Comparison of ENCODE assay signal across 14 cellular contexts in the genomic region with DNA sequence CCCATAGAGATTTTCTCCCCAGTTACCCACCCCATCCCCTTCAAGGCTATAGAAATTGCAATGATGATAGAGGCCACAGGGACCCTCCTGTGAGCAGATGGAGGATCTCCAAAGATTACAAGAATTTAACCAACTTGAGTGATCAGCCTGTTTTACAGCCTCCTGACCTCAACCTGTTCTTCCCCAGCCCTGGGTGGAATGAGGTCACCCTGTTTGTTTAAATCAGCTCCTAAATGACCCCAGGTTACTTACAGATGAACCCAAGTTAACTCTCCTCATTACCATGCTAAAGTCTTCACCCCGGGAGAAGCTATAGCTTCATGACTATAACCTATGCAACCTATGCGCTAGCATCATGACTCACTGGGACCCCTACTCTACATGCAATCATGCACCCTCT. TPM values are rescaled to one million over a fixed set of nuclear protein-coding genes. Genes with fewer than 3 reads are reported as not detected.
DNase-seq lines count a peak whose midpoint lies in the region; ATAC-seq and TF ChIP-seq lines count a peak whose summit lies in the region.
"Had no signal": no experiment of that assay in that cellular context is flagged by ENCODE, and none has a peak within 500 bp of the region (broad histone marks: within the 10 kb centered on the region; RNA-seq: fewer than 3 reads in every experiment).

No MANE protein-coding gene starts in this region.

- H3K4me1 ChIP-seq in KMS-11 (ENCODE audit: low read depth, poor library complexity, severe bottlenecking) (peaks cover 13% of the 10 kb centered on the region), H9 (ENCODE audit: insufficient read depth, low read length) (no peaks in the 10 kb centered on the region; the same call in 1 of the 2 replicates)
- H3K4me1 ChIP-seq: prostate gland had no signal

- no peak overlapping the region for H2BK15ac ChIP-seq in H9 (ENCODE audit: low read depth, low read length)

- H3K4ac ChIP-seq in H9 (ENCODE audit: low read depth, low read length) = no peak overlapping the region

- no peak overlapping the region for H2BK5ac ChIP-seq in H9 (ENCODE audit: insufficient read length, low read length)

- TF ChIP-seq CTCF in KMS-11 (conservative IDR thresholded peaks at IDR 0.05; ENCODE audit: low read depth, low read length) (no peak), progenitor cell of endocrine pancreas (IDR thresholded peaks at IDR 0.05; ENCODE audit: unreplicated experiment) (no peak), H9 (conservative IDR thresholded peaks at IDR 0.05) (no peak)

- H3K56ac ChIP-seq in H9 (ENCODE audit: insufficient read length, low read depth, low read length) = no peak overlapping the region

- H3K9me3 Mint-ChIP-seq in activated T-cell treated with anti-CD3 and anti-CD28 coated beads, Interleukin-2, amount 50 U/mL, for 4 hours = no peaks in the 10 kb centered on the region
- no peaks in the 10 kb centered on the region for H3K9me3 Mint-ChIP-seq in activated naive CD8-positive, alpha-beta T cell (ENCODE audit: low read depth)
- H3K9me3 Mint-ChIP-seq in progenitor cell of endocrine pancreas (ENCODE audit: low read depth) = no peaks in the 10 kb centered on the region
- H3K9me3 Mint-ChIP-seq in H9 = no peaks in the 10 kb centered on the region

- no peak overlapping the region for H3K18ac ChIP-seq in H9 (ENCODE audit: insufficient read length, low read depth, low read length)

- H2AK5ac ChIP-seq in H9 (ENCODE audit: insufficient read length, low read length) = no peak overlapping the region

- peaks cover 15% of the 10 kb centered on the region; the same call in 1 of the 2 replicates for H3K79me2 ChIP-seq in KMS-11 (ENCODE audit: insufficient read depth, low read depth)
- H3K79me2 ChIP-seq in H9 (ENCODE audit: insufficient read depth, low read length) = no peaks in the 10 kb centered on the region

- H3K27ac Mint-ChIP-seq in activated naive CD8-positive, alpha-beta T cell = peak overlapping the region; percentile 69
- H3K27ac Mint-ChIP-seq in progenitor cell of endocrine pancreas = peak overlapping the region; percentile 88
- H3K27ac Mint-ChIP-seq in H9 = no peak overlapping the region

- no CpG with 5 or more reads among the region's 2 CpGs for WGBS in H9 (ENCODE audit: extremely low coverage, insufficient read length, low lambda C conversion rate)

- H3K4me2 ChIP-seq in KMS-11 (peak overlapping the region; percentile 59; the same call in 1 of the 2 replicates), H9 (ENCODE audit: insufficient read depth, insufficient read length, low read length) (no peak overlapping the region)

- no peak overlapping the region for H3K4me3 ChIP-seq in KMS-11 (IDR thresholded peaks at IDR 0.05; ENCODE audit: insufficient read depth, low read depth, low read length)
- H3K4me3 ChIP-seq: prostate gland had no signal

- H2AFZ ChIP-seq in KMS-11 (ENCODE audit: low read depth) (no peak overlapping the region), H9 (ENCODE audit: low read length) (no peak overlapping the region)

- no peak overlapping the region for H3K14ac ChIP-seq in H9 (ENCODE audit: insufficient read depth, low read length)

- ATAC-seq in activated T-cell treated with anti-CD3 and anti-CD28 coated beads, Interleukin-2, amount 50 U/mL, for 4 hours = no peak
- ATAC-seq in GM18867 (IDR thresholded peaks at IDR 0.05; ENCODE audit: unreplicated experiment) = no peak

- no peaks in the 10 kb centered on the region for H3K27me3 Mint-ChIP-seq in activated T-cell treated with anti-CD3 and anti-CD28 coated beads, Interleukin-2, amount 50 U/mL, for 4 hours (ENCODE audit: low read depth)
- no peaks in the 10 kb centered on the region for H3K27me3 Mint-ChIP-seq in activated naive CD8-positive, alpha-beta T cell
- H3K27me3 Mint-ChIP-seq in progenitor cell of endocrine pancreas (no peaks in the 10 kb centered on the region), H9 (ENCODE audit: low read depth) (no peaks in the 10 kb centered on the region)

- DNase-seq in activated T-cell treated with anti-CD3 and anti-CD28 coated beads, Interleukin-2, amount 50 U/mL, for 4 hours = no peak
- no peak for DNase-seq in activated T-cell treated with anti-CD3 and anti-CD28 coated beads, Interleukin-2, amount 50 U/mL, for 48 hours
- DNase-seq in progenitor cell of endocrine pancreas (ENCODE audit: low spot score, unreplicated experiment) (no peak), H9 (no peak), AG20443 (ENCODE audit: low spot score) (no peak)
- DNase-seq: kidney, NCI-H1092, NCI-H345, testis had no signal

- H4K91ac ChIP-seq in H9 (ENCODE audit: insufficient read length, low read depth, low read length) = no peak overlapping the region

- H3T11ph ChIP-seq in H9 (ENCODE audit: low read length) = no peak overlapping the region

- no peak overlapping the region for H2BK120ac ChIP-seq in H9 (ENCODE audit: low read depth, low read length, poor library complexity, severe bottlenecking)

- H3K4me1 Mint-ChIP-seq in activated T-cell treated with anti-CD3 and anti-CD28 coated beads, Interleukin-2, amount 50 U/mL, for 4 hours (ENCODE audit: low read depth) = peaks cover 20% of the 10 kb centered on the region
- peaks cover 15% of the 10 kb centered on the region for H3K4me1 Mint-ChIP-seq in activated naive CD8-positive, alpha-beta T cell (ENCODE audit: low read depth)
- peaks cover 14% of the 10 kb centered on the region for H3K4me1 Mint-ChIP-seq in progenitor cell of endocrine pancreas (ENCODE audit: low read depth)
- H3K4me1 Mint-ChIP-seq in H9 = peaks cover 23 to 30% of the 10 kb centered on the region in 2 experiments

- H4K20me1 ChIP-seq in KMS-11 (ENCODE audit: insufficient read depth) (no peaks in the 10 kb centered on the region), H9 (ENCODE audit: control insufficient read depth, insufficient read depth, insufficient read length) (no peaks in the 10 kb centered on the region)

- H3K79me1 ChIP-seq in H9 (ENCODE audit: insufficient read depth, low read depth, low read length, poor library complexity, severe bottlenecking) = no peaks in the 10 kb centered on the region

- no peak overlapping the region for H2BK12ac ChIP-seq in H9 (ENCODE audit: insufficient read length, low read depth, low read length)

- no peak overlapping the region for H2BK20ac ChIP-seq in H9 (ENCODE audit: low read depth, low read length, poor library complexity, severe bottlenecking)

- H3K9ac ChIP-seq in KMS-11 = no peak overlapping the region
- no peak overlapping the region for H3K9ac ChIP-seq in H9 (ENCODE audit: extremely low read depth, insufficient read length, low read length)

- no peaks in the 10 kb centered on the region for H3K9me3 ChIP-seq in H9 (ENCODE audit: control insufficient read depth, low read depth, low read length)
- H3K9me3 ChIP-seq: prostate gland, testis had no signal

- H3K4me3 Mint-ChIP-seq in activated T-cell treated with anti-CD3 and anti-CD28 coated beads, Interleukin-2, amount 50 U/mL, for 4 hours = peak overlapping the region; percentile 86
- H3K4me3 Mint-ChIP-seq in activated naive CD8-positive, alpha-beta T cell = peak overlapping the region; percentile 88
- H3K4me3 Mint-ChIP-seq in progenitor cell of endocrine pancreas (ENCODE audit: low read depth) (no peak overlapping the region), H9 (no peak overlapping the region)

- H3K36me3 ChIP-seq in KMS-11 (ENCODE audit: insufficient read depth) = no peaks in the 10 kb centered on the region; the same call in none of the 2 replicates
- H3K36me3 ChIP-seq: prostate gland had no signal

- H3K23ac ChIP-seq in H9 (ENCODE audit: insufficient read length, low read depth, low read length) = no peak overlapping the region

- H4K8ac ChIP-seq in H9 (replicated peaks; ENCODE audit: insufficient read length, low read depth, low read length) = no peak overlapping the region

- no peak overlapping the region for H4K5ac ChIP-seq in H9 (ENCODE audit: insufficient read length, low read depth, low read length)

- H3K23me2 ChIP-seq in H9 (ENCODE audit: insufficient read length, low read depth, low read length, poor library complexity, severe bottlenecking) = no peaks in the 10 kb centered on the region

- no peaks in the 10 kb centered on the region for H3K27me3 ChIP-seq in KMS-11 (ENCODE audit: insufficient read depth, low read depth)
- H3K27me3 ChIP-seq in H9 (ENCODE audit: insufficient read depth, low read length) = no peaks in the 10 kb centered on the region
- H3K27me3 ChIP-seq: testis had no signal

- H3K36me3 Mint-ChIP-seq in activated T-cell treated with anti-CD3 and anti-CD28 coated beads, Interleukin-2, amount 50 U/mL, for 4 hours (ENCODE audit: insufficient read depth) = peaks cover 3% of the 10 kb centered on the region
- H3K36me3 Mint-ChIP-seq in activated naive CD8-positive, alpha-beta T cell = peaks cover 4% of the 10 kb centered on the region
- H3K36me3 Mint-ChIP-seq in progenitor cell of endocrine pancreas (ENCODE audit: insufficient read depth) (no peaks in the 10 kb centered on the region), H9 (ENCODE audit: insufficient read depth in 1 of 3, low read depth in 3 of 3) (no peaks in the 10 kb centered on the region)

- H3K27ac ChIP-seq in KMS-11 (no peak overlapping the region), H9 (ENCODE audit: insufficient read length, low read depth, low read length) (no peak overlapping the region)
- H3K27ac ChIP-seq: prostate gland, testis had no signal

RNA-seq across cellular contexts. Expression of a gene that starts 11.9 kb away (rescaled TPM):
- total RNA-seq in activated T-cell treated with anti-CD3 and anti-CD28 coated beads, Interleukin-2, amount 50 U/mL, for 4 hours = 1 to 10 TPM; 4.8 to 5.5 (median 5.0) TPM
- total RNA-seq in progenitor cell of endocrine pancreas (19.8 and 20.9 TPM in 2 replicates), H9 (2021) (4.8 and 5.0 TPM in 2 replicates)

RNA-seq across cellular contexts. Expression of a gene that starts 16.1 kb away (rescaled TPM):
- under 1 TPM in 1 of 3 donors, not detected in 2; 0.26 TPM for total RNA-seq in activated T-cell treated with anti-CD3 and anti-CD28 coated beads, Interleukin-2, amount 50 U/mL, for 4 hours
- total RNA-seq in progenitor cell of endocrine pancreas = 0.77 and 1.3 TPM in 2 replicates
- total RNA-seq in H9 (2021) = not detected in 2 replicates

RNA-seq across cellular contexts. Expression of a gene that starts 24.9 kb away (rescaled TPM):
- total RNA-seq in activated T-cell treated with anti-CD3 and anti-CD28 coated beads, Interleukin-2, amount 50 U/mL, for 4 hours = not detected
- total RNA-seq in progenitor cell of endocrine pancreas = 3.2 and 3.9 TPM in 2 replicates
- 0.35 and 0.66 TPM in 2 replicates for total RNA-seq in H9 (2021)
- total RNA-seq: glomerular endothelial cell had no signal

Comparison
In these comparisons a context has a peak if more than half of its experiments do, and no peak if none do; other contexts are left out.
1. H3K4me3 Mint-ChIP-seq: peak in activated T-cell treated with anti-CD3 and anti-CD28 coated beads, Interleukin-2, amount 50 U/mL, for 4 hours (single experiment) and activated naive CD8-positive, alpha-beta T cell (single experiment); none in progenitor cell of endocrine pancreas (single experiment) and H9 (0 of 2).
2. H3K27ac Mint-ChIP-seq: peak in activated naive CD8-positive, alpha-beta T cell (single experiment) and progenitor cell of endocrine pancreas (single experiment); none in H9 (0 of 3).